ENCODE assay signal across 8 cellular contexts in genomic region chr17:49434821-49435581, GRCh38. TPM values are rescaled to one million over a fixed set of nuclear protein-coding genes. Genes with fewer than 3 reads are reported as not detected.
DNase-seq lines count a peak whose midpoint lies in the region; ATAC-seq and TF ChIP-seq lines count a peak whose summit lies in the region.

No MANE protein-coding gene starts in this region.

- TF ChIP-seq CTCF in cardiac muscle cell (IDR thresholded peaks at IDR 0.05; ENCODE audit: low read depth, low read length), result peak; percentile 69
- TF ChIP-seq CTCF in osteocyte (IDR thresholded peaks at IDR 0.05), result peak; percentile 83

- no peak overlapping the region for H3K27ac Mint-ChIP-seq in osteocyte (ENCODE audit: unreplicated experiment)

- H3K4me3 ChIP-seq in cardiac muscle cell, result no peak overlapping the region

- peaks cover 10% of the 10 kb centered on the region for H3K4me1 ChIP-seq in cardiac muscle cell (ENCODE audit: low read depth)

- peaks cover 53% of the 10 kb centered on the region for H3K27me3 Mint-ChIP-seq in osteocyte (ENCODE audit: unreplicated experiment)

- no peaks in the 10 kb centered on the region for H3K36me3 ChIP-seq in cardiac muscle cell

- intact Hi-C loops in Right ventricle myocardium inferior (cut with DNase I), result loop anchor here (2.0 to 5.0 kb wide), 3 partner anchors 62 to 122 kb away; partner anchors contain the start of gene NGFR

- no peaks in the 10 kb centered on the region for H3K36me3 Mint-ChIP-seq in osteocyte (ENCODE audit: unreplicated experiment)

- H3K9me3 ChIP-seq in cardiac muscle cell (ENCODE audit: low read depth), result no peaks in the 10 kb centered on the region

- no peak overlapping the region for H3K27ac ChIP-seq in cardiac muscle cell

- DNase-seq in cardiac muscle cell (ENCODE audit: low read depth in 1 of 2, low spot score in 1 of 2) (peak; percentile 55 to 63), Right ventricle myocardium inferior (ENCODE audit: missing footprints) (no peak), NCI-H2196 (lab: John Stamatoyannopoulos, UW; ENCODE audit: unreplicated experiment) (peak; percentile 68), activated T-cell treated with anti-CD3 and anti-CD28 coated beads for 24 hours (ENCODE audit: low read depth) (peak; percentile 22), fibroblast of peridontal ligament (ENCODE audit: extremely low read depth) (peak; percentile 51), osteocyte (ENCODE audit: extremely low spot score, unreplicated experiment) (no peak), cerebellum (ENCODE audit: low spot score) (no peak)

- no peaks in the 10 kb centered on the region for H3K9me3 Mint-ChIP-seq in osteocyte (ENCODE audit: unreplicated experiment)

- no peak overlapping the region for H3K4me3 Mint-ChIP-seq in osteocyte (ENCODE audit: unreplicated experiment)

- no peak for ATAC-seq in Right ventricle myocardium inferior
- no peak for ATAC-seq in HG02885 (IDR thresholded peaks at IDR 0.05; ENCODE audit: poor library complexity, unreplicated experiment)

- peaks cover 16% of the 10 kb centered on the region for H3K4me1 Mint-ChIP-seq in osteocyte (ENCODE audit: unreplicated experiment)

- H3K27me3 ChIP-seq in cardiac muscle cell, result no peaks in the 10 kb centered on the region

RNA-seq across cellular contexts. Expression of gene PHB1, which starts 20.3 kb away (rescaled TPM):
- total RNA-seq in cardiac muscle cell (134 and 215 TPM in 2 replicates), Right ventricle myocardium inferior (233 TPM), osteocyte (128 and 131 TPM in 2 replicates), cerebellum (42.8 TPM)
- polyA plus RNA-seq in cardiac muscle cell, result 252 and 337 TPM in 2 replicates

Comparison
In these comparisons a context has a peak if more than half of its experiments do, and no peak if none do; other contexts are left out.
1. DNase-seq: peak in cardiac muscle cell (2 of 2), NCI-H2196 (single experiment), activated T-cell treated with anti-CD3 and anti-CD28 coated beads for 24 hours (single experiment) and fibroblast of peridontal ligament (single experiment); none in Right ventricle myocardium inferior (single experiment), osteocyte (single experiment) and cerebellum (single experiment).